ENCODE assay signal across 10 cellular contexts in the genomic region with DNA sequence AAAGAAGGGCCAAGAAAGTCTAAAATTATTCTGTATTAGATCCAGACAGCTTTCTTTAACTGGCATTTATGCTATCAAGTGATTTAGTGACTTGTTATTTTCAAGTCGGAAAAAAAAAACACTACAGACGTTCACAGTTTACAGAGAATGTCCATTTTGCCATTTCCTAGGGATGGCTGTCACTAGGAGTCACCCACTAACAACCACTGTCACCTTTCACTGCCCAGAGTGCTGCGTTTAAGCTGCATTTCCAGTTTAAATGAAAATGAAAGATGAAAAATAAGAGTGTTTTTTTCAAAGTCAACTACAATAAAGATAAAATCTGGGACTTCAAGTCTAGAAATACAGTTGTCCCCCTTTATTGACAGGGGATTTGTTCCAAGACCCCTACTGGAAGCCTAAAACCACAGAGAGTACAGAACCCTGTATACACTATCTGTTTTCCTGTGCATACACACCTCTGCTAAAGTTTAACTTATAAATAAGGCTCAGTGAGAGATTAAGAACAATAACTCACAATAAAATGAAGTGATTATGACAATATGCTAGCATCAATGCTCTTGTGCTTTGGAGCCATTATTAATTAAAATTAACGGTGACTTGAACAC.
DNase-seq lines count a peak whose midpoint lies in the region; ATAC-seq lines count a peak whose summit lies in the region.
"Had no signal": no experiment of that assay in that cellular context is flagged by ENCODE, and none has a peak within 500 bp of the region (broad histone marks: within the 10 kb centered on the region; RNA-seq: fewer than 3 reads in every experiment).

No MANE protein-coding gene starts in this region.

- H3K4me1 ChIP-seq in duodenal mucosa (ENCODE audit: control insufficient read depth in 1 of 2, insufficient read depth in 2 of 2, low read length in 2 of 2): peaks cover 0 to 4% of the 10 kb centered on the region in 2 donors
- H3K4me1 ChIP-seq in subcutaneous abdominal adipose tissue (ENCODE audit: control insufficient read depth in 5 of 5, insufficient read depth in 5 of 5, low read length in 5 of 5): peaks cover 4 to 27% (median 22%) of the 10 kb centered on the region in 5 donors

- H3K27ac ChIP-seq in duodenal mucosa (ENCODE audit: low read depth, low read length) (no peak overlapping the region), subcutaneous abdominal adipose tissue (ENCODE audit: low read depth, low read length) (peak overlapping the region; percentile 42)
- H3K27ac ChIP-seq: BLaER1 treated with 17β-estradiol and CSF1 and Interleukin-3, amounts not matched to agents 10 nM and 100 nM had no signal

- H3K27me3 Mint-ChIP-seq in activated naive CD8-positive, alpha-beta T cell: peaks cover 10% of the 10 kb centered on the region
- H3K27me3 Mint-ChIP-seq in activated naive CD8-positive, alpha-beta T cell treated with anti-CD3 and anti-CD28 coated beads for 36 hours: peaks cover 20% of the 10 kb centered on the region

- H3K36me3 ChIP-seq in duodenal mucosa (ENCODE audit: control insufficient read depth in 1 of 2, insufficient read depth in 2 of 2, low read length in 2 of 2): no peaks in the 10 kb centered on the region
- H3K36me3 ChIP-seq in subcutaneous abdominal adipose tissue (ENCODE audit: control insufficient read depth in 5 of 5, insufficient read depth in 5 of 5, low read length in 5 of 5): peaks cover 0 to 5% (median 0%) of the 10 kb centered on the region in 5 donors
- H3K36me3 ChIP-seq: BLaER1 treated with 17β-estradiol and CSF1 and Interleukin-3, amounts not matched to agents 10 nM and 100 nM had no signal

- H3K4me3 Mint-ChIP-seq in activated naive CD8-positive, alpha-beta T cell: no peak overlapping the region
- H3K4me3 Mint-ChIP-seq in activated naive CD8-positive, alpha-beta T cell treated with anti-CD3 and anti-CD28 coated beads for 36 hours: no peak overlapping the region

- no peaks in the 10 kb centered on the region for H3K36me3 Mint-ChIP-seq in activated naive CD8-positive, alpha-beta T cell
- no peaks in the 10 kb centered on the region for H3K36me3 Mint-ChIP-seq in activated naive CD8-positive, alpha-beta T cell treated with anti-CD3 and anti-CD28 coated beads for 36 hours

- H3K9me3 ChIP-seq in duodenal mucosa (ENCODE audit: control insufficient read depth in 1 of 2, low read length in 2 of 2) (no peaks in the 10 kb centered on the region), subcutaneous abdominal adipose tissue (ENCODE audit: control insufficient read depth in 5 of 5, low read length in 5 of 5) (no peaks in the 10 kb centered on the region)
- H3K9me3 ChIP-seq: BLaER1 treated with 17β-estradiol and CSF1 and Interleukin-3, amounts not matched to agents 10 nM and 100 nM had no signal

- peak overlapping the region; percentile 34 for H3K27ac Mint-ChIP-seq in activated naive CD8-positive, alpha-beta T cell
- H3K27ac Mint-ChIP-seq in activated naive CD8-positive, alpha-beta T cell treated with anti-CD3 and anti-CD28 coated beads for 36 hours: no peak overlapping the region

- H3K9me3 Mint-ChIP-seq in activated naive CD8-positive, alpha-beta T cell (ENCODE audit: low read depth): no peaks in the 10 kb centered on the region
- no peaks in the 10 kb centered on the region for H3K9me3 Mint-ChIP-seq in activated naive CD8-positive, alpha-beta T cell treated with anti-CD3 and anti-CD28 coated beads for 36 hours

- H3K9ac ChIP-seq in duodenal mucosa (ENCODE audit: low read depth in 1 of 2, low read length in 2 of 2): no peak overlapping the region
- peak overlapping the region in 1 of 5 donors; percentile 24 for H3K9ac ChIP-seq in subcutaneous abdominal adipose tissue (ENCODE audit: low read length in 5 of 5)
- H3K9ac ChIP-seq: BLaER1 treated with 17β-estradiol and CSF1 and Interleukin-3, amounts not matched to agents 10 nM and 100 nM had no signal

- peak; percentile 32 for ATAC-seq in HG03175 (IDR thresholded peaks at IDR 0.05; ENCODE audit: unreplicated experiment)

- H3K4me1 Mint-ChIP-seq in activated naive CD8-positive, alpha-beta T cell (ENCODE audit: low read depth): peaks cover 21% of the 10 kb centered on the region
- H3K4me1 Mint-ChIP-seq in activated naive CD8-positive, alpha-beta T cell treated with anti-CD3 and anti-CD28 coated beads for 36 hours: peaks cover 33% of the 10 kb centered on the region

- H3K4me3 ChIP-seq in duodenal mucosa (ENCODE audit: low read depth in 1 of 2, low read length in 2 of 2): peak overlapping the region; percentile 44 to 46
- H3K4me3 ChIP-seq in subcutaneous abdominal adipose tissue (ENCODE audit: low read depth in 1 of 5, low read length in 5 of 5): peak overlapping the region in 2 of 5 donors; percentile 13 to 40
- H3K4me3 ChIP-seq: BLaER1 treated with 17β-estradiol and CSF1 and Interleukin-3, amounts not matched to agents 10 nM and 100 nM had no signal

- H3K27me3 ChIP-seq in duodenal mucosa (ENCODE audit: control insufficient read depth in 1 of 2, insufficient read depth in 2 of 2, low read length in 2 of 2) (no peaks in the 10 kb centered on the region), subcutaneous abdominal adipose tissue (ENCODE audit: control insufficient read depth in 5 of 5, insufficient read depth in 4 of 5, low read length in 5 of 5) (no peaks in the 10 kb centered on the region)
- H3K27me3 ChIP-seq: BLaER1 treated with 17β-estradiol and CSF1 and Interleukin-3, amounts not matched to agents 10 nM and 100 nM had no signal

- DNase-seq in activated naive CD8-positive, alpha-beta T cell treated with anti-CD3 and anti-CD28 coated beads for 36 hours: no peak
- DNase-seq in DMS53 (lab: John Stamatoyannopoulos, UW): no peak
- DNase-seq in MV-4-11 (lab: John Stamatoyannopoulos, UW): no peak
- DNase-seq in inferior parietal cortex (ENCODE audit: extremely low spot score): no peak
- DNase-seq: NCI-H2171 treated with DMSO at 0.1 percent for 48 hours had no signal
